In the genomic region with DNA sequence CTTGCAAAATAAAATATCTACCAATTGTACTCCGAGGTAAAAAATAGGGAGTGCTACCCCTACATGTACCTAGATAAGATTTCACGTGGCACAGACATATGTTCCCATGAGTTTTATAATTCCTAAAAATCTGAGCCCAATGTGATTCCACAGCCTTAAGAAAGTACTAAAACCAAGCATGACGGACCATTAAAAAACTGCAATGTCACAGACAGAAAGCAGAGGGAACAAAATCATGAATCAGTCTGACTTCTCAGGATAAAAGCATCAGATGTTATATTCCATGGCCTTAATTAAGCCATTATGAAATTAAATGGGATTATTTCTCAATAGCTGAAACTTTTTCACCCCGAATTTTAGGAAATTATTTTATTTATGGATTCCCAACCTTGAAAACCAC, we compare ENCODE assay signal across 18 cellular contexts. TPM values are rescaled to one million over a fixed set of nuclear protein-coding genes. Genes with fewer than 3 reads are reported as not detected.
DNase-seq lines count a peak whose midpoint lies in the region; ATAC-seq and TF ChIP-seq lines count a peak whose summit lies in the region.
"Had no signal": no experiment of that assay in that cellular context is flagged by ENCODE, and none has a peak within 500 bp of the region (broad histone marks: within the 10 kb centered on the region; RNA-seq: fewer than 3 reads in every experiment).

No MANE protein-coding gene starts in this region.

- H3K27ac Mint-ChIP-seq in IgD-negative memory B cell: peak overlapping the region in 2 of 3 donors; percentile 26 to 39
- no peak overlapping the region for H3K27ac Mint-ChIP-seq in T-helper 17 cell
- peak overlapping the region; percentile 88 for H3K27ac Mint-ChIP-seq in glutamatergic neuron (ENCODE audit: unreplicated experiment)

- H3K27ac ChIP-seq in gastroesophageal sphincter: no peak overlapping the region
- H3K27ac ChIP-seq: KMS-11, SK-N-MC had no signal

- H3K27me3 Mint-ChIP-seq in IgD-negative memory B cell: no peaks in the 10 kb centered on the region
- H3K27me3 Mint-ChIP-seq in T-helper 17 cell: no peaks in the 10 kb centered on the region
- peaks cover 10% of the 10 kb centered on the region for H3K27me3 Mint-ChIP-seq in glutamatergic neuron (ENCODE audit: unreplicated experiment)

- no peak for ATAC-seq in T-helper 17 cell
- no peak for ATAC-seq in gastroesophageal sphincter
- ATAC-seq: Right ventricle myocardium inferior had no signal

- no peak for TF ChIP-seq EP300 in gastroesophageal sphincter (IDR thresholded peaks at IDR 0.05)

- H3K4me3 ChIP-seq in gastroesophageal sphincter (no peak overlapping the region), MG63 (no peak overlapping the region)
- H3K4me3 ChIP-seq: SK-N-MC had no signal

- H3K4me1 ChIP-seq in gastroesophageal sphincter: peaks cover 0 to 23% (median 0%) of the 10 kb centered on the region in 3 donors

- H3K4me1 Mint-ChIP-seq in IgD-negative memory B cell (peaks cover 46 to 67% (median 51%) of the 10 kb centered on the region in 3 donors), T-helper 17 cell (peaks cover 33% of the 10 kb centered on the region), glutamatergic neuron (ENCODE audit: low read depth, unreplicated experiment) (peaks cover 32% of the 10 kb centered on the region)

- H3K36me3 ChIP-seq in gastroesophageal sphincter: no peaks in the 10 kb centered on the region
- no peaks in the 10 kb centered on the region for H3K36me3 ChIP-seq in MG63

- no peak for TF ChIP-seq CTCF in glutamatergic neuron (IDR thresholded peaks at IDR 0.05; ENCODE audit: partially characterized antibody, unreplicated experiment)
- no peak for TF ChIP-seq CTCF in gastroesophageal sphincter (IDR thresholded peaks at IDR 0.05)

- no peak for TF ChIP-seq POLR2A in gastroesophageal sphincter (IDR thresholded peaks at IDR 0.05)

- H3K9me3 Mint-ChIP-seq in IgD-negative memory B cell (no peaks in the 10 kb centered on the region), glutamatergic neuron (ENCODE audit: unreplicated experiment) (peaks cover 3% of the 10 kb centered on the region)

- DNase-seq in DMS 273 (lab: John Stamatoyannopoulos, UW; ENCODE audit: unreplicated experiment): peak; percentile 69
- no peak for DNase-seq in T-helper 17 cell
- no peak for DNase-seq in glutamatergic neuron
- no peak for DNase-seq in MG63
- no peak for DNase-seq in 8988T
- DNase-seq in NCI-H526 (lab: John Stamatoyannopoulos, UW): no peak
- DNase-seq: ACHN, AML-193, COR-L47, MM.1S, NCI-H1105, NCI-H1694, NCI-H226 had no signal

- no peaks in the 10 kb centered on the region for H3K9me3 ChIP-seq in T-helper 17 cell (ENCODE audit: control insufficient read depth, low read length, poor library complexity, severe bottlenecking)
- H3K9me3 ChIP-seq in gastroesophageal sphincter: no peaks in the 10 kb centered on the region
- no peaks in the 10 kb centered on the region for H3K9me3 ChIP-seq in MG63

- WGBS in gastroesophageal sphincter (ENCODE audit: low coverage in 1 of 2), 2 donors: 83 to 91% methylated on average over 4 of the region's 4 CpGs

- peak overlapping the region in 1 of 4 donors; percentile 25 for H3K4me3 Mint-ChIP-seq in IgD-negative memory B cell
- peak overlapping the region; percentile 5 for H3K4me3 Mint-ChIP-seq in T-helper 17 cell
- H3K4me3 Mint-ChIP-seq in glutamatergic neuron (ENCODE audit: unreplicated experiment): peak overlapping the region; percentile 77

- H3K36me3 Mint-ChIP-seq in IgD-negative memory B cell: no peaks in the 10 kb centered on the region
- H3K36me3 Mint-ChIP-seq in T-helper 17 cell (ENCODE audit: low read depth): peaks cover 2% of the 10 kb centered on the region
- H3K36me3 Mint-ChIP-seq in glutamatergic neuron (ENCODE audit: unreplicated experiment): no peaks in the 10 kb centered on the region

- H3K27me3 ChIP-seq in gastroesophageal sphincter: no peaks in the 10 kb centered on the region
- peaks cover 3% of the 10 kb centered on the region; the same call in 1 of the 2 replicates for H3K27me3 ChIP-seq in MG63

RNA-seq across cellular contexts. Expression of gene ITPR2, which starts 4.7 kb away (rescaled TPM):
- 27.5 TPM for polyA plus RNA-seq in IgD-negative memory B cell
- total RNA-seq in T-helper 17 cell: 10 to 100 TPM; 52.9 to 54.5 TPM
- total RNA-seq in glutamatergic neuron (ENCODE audit: unreplicated experiment): 77.9 TPM
- total RNA-seq in gastroesophageal sphincter: 10 to 100 TPM; 30.8 to 63.0 (median 44.4) TPM
- 3.6 and 4.6 TPM in 2 replicates for total RNA-seq in MG63 (2014; rRNA removed; shearing (Covaris generic); ENCODE audit: low replicate concordance)
